ENCODE assay signal across 23 cellular contexts in the genomic region with DNA sequence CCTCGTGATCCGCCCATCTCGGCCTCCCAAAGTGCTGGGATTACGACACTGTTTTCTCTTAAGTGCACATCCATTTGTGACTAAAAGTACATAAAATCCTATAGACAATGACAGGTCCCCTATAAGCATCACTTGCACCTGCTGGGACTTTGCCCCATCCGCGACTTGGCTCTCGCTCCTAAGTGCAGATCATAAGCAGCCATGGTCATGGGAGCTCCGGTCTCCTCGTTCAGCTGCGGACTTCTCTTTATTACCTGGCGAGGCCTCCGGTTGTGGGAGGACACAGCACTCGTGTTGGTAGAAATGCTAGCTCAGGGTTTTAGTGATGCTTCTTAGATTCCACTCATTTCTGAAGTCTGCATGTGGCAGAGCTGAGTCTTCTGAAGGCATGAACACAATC.
"Had no signal": no experiment of that assay in that cellular context is flagged by ENCODE, and none has a peak within 500 bp of the region (broad histone marks: within the 10 kb centered on the region; RNA-seq: fewer than 3 reads in every experiment).

No MANE protein-coding gene starts in this region.

- DNase-seq: Kasumi-1, MM.1S, NCI-H1092 treated with DMSO at 0.1 percent for 48 hours, NCI-H1436, NCI-H187, NCI-H2029, NCI-H2081 treated with DMSO at 0.1 percent for 48 hours, NCI-H2171, NCI-H226, NCI-H446, NCI-H510A, NCI-H524 treated with DMSO at 0.1 percent for 48 hours, NCI-H69, NCI-H774, Right ventricle myocardium superior, RPMI8226, SIG-M5 had no signal

- ATAC-seq: K562 had no signal

- H3K4me3 Mint-ChIP-seq: IgD-negative memory B cell had no signal

- H3K36me3 ChIP-seq: SJSA1 had no signal

- H3K27me3 ChIP-seq: SJSA1 had no signal

- H3K4me1 ChIP-seq: SJSA1 had no signal

- H3K27me3 Mint-ChIP-seq: IgD-negative memory B cell had no signal

- H3K9ac ChIP-seq: KMS-11 had no signal

- H3K4me1 Mint-ChIP-seq: IgD-negative memory B cell had no signal

- H3K9me3 ChIP-seq: SJSA1 had no signal

- H3K27ac Mint-ChIP-seq: IgD-negative memory B cell had no signal

- H3K27ac ChIP-seq: HL-60, KMS-11, SJSA1, SK-N-MC had no signal

- H3K36me3 Mint-ChIP-seq: IgD-negative memory B cell had no signal

- H3K4me3 ChIP-seq: K562, SJSA1, SK-N-MC had no signal
